In the genomic region with DNA sequence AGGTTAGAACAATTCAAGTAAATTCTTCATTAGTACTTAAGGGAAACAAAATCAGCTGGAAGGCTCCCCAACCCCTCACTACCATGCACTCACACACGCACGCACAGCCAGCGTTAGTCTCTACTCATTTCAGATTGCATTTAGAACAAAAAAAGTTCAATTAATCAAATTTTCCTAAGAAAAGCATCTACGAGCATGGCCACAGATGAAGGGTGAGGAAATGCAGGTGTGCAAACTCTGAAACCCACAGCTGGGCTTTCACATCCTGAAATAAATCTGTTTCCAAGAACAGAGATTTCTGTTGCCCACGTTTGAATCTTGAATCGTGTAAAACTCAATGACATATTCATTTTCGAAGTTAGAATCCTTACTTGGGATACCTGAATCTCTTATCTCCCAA, we compare ENCODE assay signal across 13 cellular contexts.
A peak's percentile ranks its signal among the peaks of the same experiment; 100 is the strongest.
DNase-seq lines count a peak whose midpoint lies in the region; ATAC-seq and TF ChIP-seq lines count a peak whose summit lies in the region.
"Had no signal": no experiment of that assay in that cellular context is flagged by ENCODE, and none has a peak within 500 bp of the region (broad histone marks: within the 10 kb centered on the region; RNA-seq: fewer than 3 reads in every experiment).

No MANE protein-coding gene starts in this region.

- peak overlapping the region; percentile 39 for H3K27ac Mint-ChIP-seq in neural crest cell (ENCODE audit: unreplicated experiment)
- no peak overlapping the region for H3K27ac Mint-ChIP-seq in type B pancreatic cell

- 84% methylated on average over 7 of the region's 7 CpGs for WGBS in smooth muscle cell (ENCODE audit: low lambda C conversion rate)

- H3K36me3 Mint-ChIP-seq in neural crest cell (ENCODE audit: low read depth), result no peaks in the 10 kb centered on the region
- peaks cover 5% of the 10 kb centered on the region for H3K36me3 Mint-ChIP-seq in type B pancreatic cell

- H3K4me1 Mint-ChIP-seq in neural crest cell, result no peaks in the 10 kb centered on the region
- H3K4me1 Mint-ChIP-seq in type B pancreatic cell (ENCODE audit: unreplicated experiment), result no peaks in the 10 kb centered on the region

- no peaks in the 10 kb centered on the region for H3K27me3 ChIP-seq in smooth muscle cell (ENCODE audit: low read depth)
- H3K27me3 ChIP-seq: left lung, ovary, SJCRH30, vagina had no signal

- H3K4me1 ChIP-seq in smooth muscle cell (ENCODE audit: low read depth), result no peaks in the 10 kb centered on the region
- H3K4me1 ChIP-seq: left lung, SJCRH30 had no signal

- H2AFZ ChIP-seq in smooth muscle cell (ENCODE audit: low read depth), result no peak overlapping the region

- no peaks in the 10 kb centered on the region for H3K9me3 ChIP-seq in smooth muscle cell (replicated peaks; ENCODE audit: low read depth)
- H3K9me3 ChIP-seq: left lung, ovary, SJCRH30, vagina had no signal

- H3K9me3 Mint-ChIP-seq in neural crest cell (no peaks in the 10 kb centered on the region), type B pancreatic cell (no peaks in the 10 kb centered on the region)

- no peak overlapping the region for H3K4me2 ChIP-seq in smooth muscle cell

- DNase-seq in activated T-cell treated with anti-CD3 and anti-CD28 coated beads for 48 hours (ENCODE audit: low read depth) (peak; percentile 16), neural crest cell (ENCODE audit: low read depth, low spot score) (no peak), DMS79 treated with DMSO at 0.1 percent for 48 hours (lab: John Stamatoyannopoulos, UW) (no peak), smooth muscle cell (lab: John Stamatoyannopoulos, UW; ENCODE audit: unreplicated experiment) (no peak), type B pancreatic cell (ENCODE audit: extremely low spot score, unreplicated experiment) (no peak)
- no peak for DNase-seq in activated T-cell treated with anti-CD3 and anti-CD28 coated beads, Interleukin-2, amount 50 U/mL, for 1 hour
- DNase-seq: central memory CD4-positive, alpha-beta T cell; left lung; ovary; SJCRH30 had no signal

- TF ChIP-seq CTCF in neural crest cell (conservative IDR thresholded peaks at IDR 0.05) (no peak), smooth muscle cell (IDR thresholded peaks at IDR 0.05; ENCODE audit: borderline replicate concordance, insufficient read depth, poor library complexity, severe bottlenecking) (no peak), type B pancreatic cell (conservative IDR thresholded peaks at IDR 0.05) (no peak)

- H3F3A ChIP-seq in smooth muscle cell (ENCODE audit: low read depth), result no peaks in the 10 kb centered on the region

- H3K4me3 ChIP-seq in smooth muscle cell, result no peak overlapping the region
- H3K4me3 ChIP-seq: left lung, ovary, SJCRH30, vagina had no signal

- H3K27ac ChIP-seq in smooth muscle cell (ENCODE audit: low read depth), result no peak overlapping the region
- H3K27ac ChIP-seq: left lung, ovary, SJCRH30, vagina had no signal

- H3K79me2 ChIP-seq in smooth muscle cell (ENCODE audit: low read depth), result no peaks in the 10 kb centered on the region

- H3K36me3 ChIP-seq in smooth muscle cell (ENCODE audit: low read depth), result peaks cover 7% of the 10 kb centered on the region
- H3K36me3 ChIP-seq: ovary had no signal

- no peaks in the 10 kb centered on the region for H4K20me1 ChIP-seq in smooth muscle cell (ENCODE audit: low read depth)

- no peak overlapping the region for H3K9ac ChIP-seq in smooth muscle cell (ENCODE audit: low read depth)

- ATAC-seq in GM21723 (IDR thresholded peaks at IDR 0.05; ENCODE audit: unreplicated experiment) (peak; percentile 33), HG03565 (IDR thresholded peaks at IDR 0.05; ENCODE audit: unreplicated experiment) (peak; percentile 22)
- ATAC-seq: left lung had no signal

- H3K27me3 Mint-ChIP-seq in neural crest cell (ENCODE audit: low read depth), result no peaks in the 10 kb centered on the region
- no peaks in the 10 kb centered on the region for H3K27me3 Mint-ChIP-seq in type B pancreatic cell

- no peak overlapping the region for H3K4me3 Mint-ChIP-seq in neural crest cell
- no peak overlapping the region for H3K4me3 Mint-ChIP-seq in type B pancreatic cell
